Comparison of ENCODE assay signal across 8 cellular contexts in the genomic region with DNA sequence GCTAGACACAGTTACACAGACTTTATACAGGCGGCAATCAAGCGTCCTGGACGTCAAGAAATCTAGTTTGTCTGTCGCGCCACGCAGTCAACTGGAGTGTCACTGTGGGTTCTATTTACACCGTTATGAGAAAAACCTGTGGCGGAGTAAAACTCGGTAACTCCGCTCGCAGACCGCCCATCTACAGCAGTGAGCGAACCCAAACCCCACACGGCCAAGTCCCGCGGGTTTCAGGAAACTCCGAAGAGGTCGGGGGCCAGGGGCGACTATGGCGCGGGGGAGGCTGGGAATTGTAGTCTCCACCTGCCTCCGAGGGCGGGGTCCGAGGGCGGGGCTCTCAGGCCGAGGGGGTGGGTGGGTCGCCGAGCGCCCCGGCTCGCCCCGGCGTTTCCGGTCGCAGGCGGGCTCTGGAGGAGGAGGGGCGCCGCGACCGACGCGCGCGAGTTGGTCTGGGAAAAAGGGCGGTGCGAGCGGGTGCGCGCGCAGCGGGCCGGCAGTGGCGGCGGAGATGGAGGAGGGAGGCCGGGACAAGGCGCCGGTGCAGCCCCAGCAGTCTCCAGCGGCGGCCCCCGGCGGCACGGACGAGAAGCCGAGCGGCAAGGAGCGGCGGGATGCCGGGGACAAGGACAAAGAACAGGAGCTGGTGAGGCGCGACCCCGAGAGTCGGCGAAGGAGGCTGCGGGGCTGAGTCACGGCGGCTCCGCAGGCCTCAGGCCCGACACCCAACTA. TPM values are rescaled to one million over a fixed set of nuclear protein-coding genes. Genes with fewer than 3 reads are reported as not detected.
DNase-seq lines count a peak whose midpoint lies in the region; ATAC-seq and TF ChIP-seq lines count a peak whose summit lies in the region.

PSMD2 (plus strand) TSS at position 483 of the 729 bp plus-strand sequence; CDS start at position 509, 26 bp downstream.

- H3K27ac ChIP-seq in lung (ENCODE audit: low read depth in 1 of 2, low read length in 1 of 2), result peak within 1 kb of the TSS; percentile 80 to 91

- H3K4me1 ChIP-seq in lung (ENCODE audit: control insufficient read depth in 2 of 2, insufficient read depth in 2 of 2, low read length in 2 of 2), result peaks cover 0 to 5% of the 10 kb centered on the region in 2 donors

- no peak for TF ChIP-seq CTCF in lung (IDR thresholded peaks at IDR 0.05; ENCODE audit: control extremely low read depth, extremely low read depth)

- H3K9me3 ChIP-seq in lung (ENCODE audit: control insufficient read depth in 2 of 2, insufficient read depth in 1 of 2, low read length in 1 of 2), result no peaks in the 10 kb centered on the region

- H3K27me3 ChIP-seq in lung (ENCODE audit: control insufficient read depth, insufficient read depth), result no peaks in the 10 kb centered on the region

- WGBS in lung, 2 donors, result 0% methylated on average over 58 to 78 of the region's 78 CpGs

- ATAC-seq in GM21360 (IDR thresholded peaks at IDR 0.05; ENCODE audit: unreplicated experiment) (peak; percentile 91), lung (ENCODE audit: insufficient read depth, low FRiP score) (peak; percentile 99)

- DNase-seq in COLO668 (lab: John Stamatoyannopoulos, UW; ENCODE audit: unreplicated experiment), result peak; percentile 95
- DNase-seq in HT-29 (ENCODE audit: low spot score), result peak; percentile 96
- DNase-seq in NK-92 treated with Interleukin-12 subunit alpha and Interleukin-12 subunit beta, amount 100 ng/mL, for 24 hours (lab: John Stamatoyannopoulos, UW), result peak; percentile 98
- peak; percentile 98 for DNase-seq in activated CD8-positive, alpha-beta memory T cell treated with anti-CD3 and anti-CD28 coated beads for 24 hours
- DNase-seq in effector CD4-positive, alpha-beta T cell, result peak; percentile 96
- peak; percentile 98 for DNase-seq in lung (ENCODE audit: low spot score)
- peak; percentile 96 to 98 (median 97) for DNase-seq in stimulated activated CD4-positive, alpha-beta T cell treated with anti-CD3 and anti-CD28 coated beads, TNF-alpha, amount 100 ng/mL, for 24 hours (ENCODE audit: low read depth in 3 of 3)

- H3K4me3 ChIP-seq in lung, result peak within 1 kb of the TSS; percentile 100

- peaks cover 22 to 24% of the 10 kb centered on the region in 2 donors for H3K36me3 ChIP-seq in lung (ENCODE audit: control insufficient read depth in 2 of 2, insufficient read depth in 2 of 2, low read length in 2 of 2)

RNA-seq across cellular contexts. Expression of gene PSMD2, which starts in this region (rescaled TPM):
- total RNA-seq in HT-29 (2014; rRNA removed; shearing (Covaris generic)), result 306 and 330 TPM in 2 replicates
- 100 to 1,000 TPM; 119 to 214 TPM for total RNA-seq in lung
- 100 to 1,000 TPM in 1 of 2 donors, 10 to 100 TPM in 1; 78.7 to 222 TPM for polyA plus RNA-seq in lung

Comparison
In these comparisons a context has a peak if more than half of its experiments do, and no peak if none do; other contexts are left out.
1. Peak in every context shown above with its lines: DNase-seq, ATAC-seq, H3K4me3 ChIP-seq and H3K27ac ChIP-seq.